Comparison of ENCODE assay signal across 19 cellular contexts in the genomic region with DNA sequence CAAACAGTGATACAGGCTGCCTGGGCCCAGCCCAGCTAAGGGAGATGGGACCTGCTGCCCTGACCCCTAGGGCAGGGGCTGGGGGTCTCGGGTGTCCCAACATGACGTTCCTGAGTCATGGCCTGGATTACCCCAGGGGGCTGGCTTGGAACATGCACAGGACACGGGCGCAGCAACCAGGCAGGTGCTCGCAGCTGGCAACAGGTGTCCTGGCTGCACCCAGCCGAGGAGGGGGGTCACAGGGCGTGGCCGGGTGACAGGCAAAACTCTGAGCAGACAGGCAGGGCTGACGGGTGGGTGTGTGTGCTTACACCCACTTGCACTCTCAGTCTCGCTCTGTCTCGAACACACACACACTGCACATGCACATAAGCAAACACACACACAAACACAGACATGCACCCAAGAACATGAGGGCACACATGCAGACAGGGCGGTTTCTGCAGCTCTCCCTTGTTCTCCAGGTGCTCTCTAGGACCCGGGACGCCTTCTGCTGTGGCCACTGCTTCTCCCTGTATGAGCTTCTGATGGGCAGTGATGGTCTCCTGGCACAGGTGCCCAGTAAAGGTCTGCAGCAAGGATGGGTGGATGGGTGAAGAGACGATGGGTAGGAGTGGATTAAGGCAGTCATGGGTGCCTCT. TPM values are rescaled to one million over a fixed set of nuclear protein-coding genes. Genes with fewer than 3 reads are reported as not detected.
DNase-seq lines count a peak whose midpoint lies in the region; ATAC-seq, FAIRE-seq and TF ChIP-seq lines count a peak whose summit lies in the region.
"Had no signal": no experiment of that assay in that cellular context is flagged by ENCODE, and none has a peak within 500 bp of the region (broad histone marks: within the 10 kb centered on the region; RNA-seq: fewer than 3 reads in every experiment).

No MANE protein-coding gene starts in this region.

- WGBS in small intestine, 3 donors: 12 to 64% (median 37%) methylated on average over 15 of the region's 15 CpGs

- intact Hi-C loops in OCI-LY7 (cut with micrococcal nuclease; ENCODE audit: unreplicated experiment): loop anchor here (5.0 kb wide), 2 partner anchors 143 to 218 kb away; partner anchors contain the start of gene GRHL1

- H4K20me1 ChIP-seq in OCI-LY7 (ENCODE audit: insufficient read depth, low read length): no peaks in the 10 kb centered on the region

- H3K79me2 ChIP-seq in OCI-LY7 (ENCODE audit: insufficient read depth, low read depth, low read length): no peaks in the 10 kb centered on the region

- H3K9me2 ChIP-seq in OCI-LY7 (ENCODE audit: insufficient read depth, low read length): no peaks in the 10 kb centered on the region

- CTCF ChIA-PET in OCI-LY7 (lab: Charles Lee; ENCODE audit: unreplicated experiment): no interaction called here

- DNase-seq in DMS153 (lab: John Stamatoyannopoulos, UW) (peak; percentile 36), DMS153 treated with DMSO at 0.1 percent for 48 hours (lab: John Stamatoyannopoulos, UW; ENCODE audit: unreplicated experiment) (no peak), NCI-H345 treated with DMSO at 0.1 percent for 48 hours (lab: John Stamatoyannopoulos, UW; ENCODE audit: unreplicated experiment) (peak; percentile 32), epithelial cell of prostate (ENCODE audit: low read depth, low spot score) (no peak), small intestine (peak; percentile 53), brain microvascular endothelial cell (no peak), OCI-LY7 (ENCODE audit: low spot score) (no peak)
- DNase-seq: activated CD4-positive, alpha-beta T cell treated with anti-CD3 and anti-CD28 coated beads for 1 hour; activated T-cell treated with anti-CD3 and anti-CD28 coated beads for 4 hours; EL; glutamatergic neuron; KG1; NCI-H1105; NCI-H526 treated with DMSO at 0.1 percent for 48 hours; occipital lobe; stimulated activated naive CD4-positive, alpha-beta T cell treated with Interleukin-2 at 50 U/mL for 16 hours; T-helper 17 cell had no signal

- no peak for ATAC-seq in HG03565 (IDR thresholded peaks at IDR 0.05; ENCODE audit: unreplicated experiment)
- ATAC-seq: T-helper 17 cell had no signal

- H3K27ac ChIP-seq in epithelial cell of prostate (peak overlapping the region; percentile 24), small intestine (ENCODE audit: low read depth in 1 of 2, low read length in 1 of 2) (no peak overlapping the region), brain microvascular endothelial cell (no peak overlapping the region), OCI-LY7 (ENCODE audit: low read depth, low read length, poor library complexity, severe bottlenecking) (no peak overlapping the region)

- H3K36me3 ChIP-seq in small intestine (ENCODE audit: control insufficient read depth in 2 of 2, insufficient read depth in 2 of 2, low read length in 2 of 2) (no peaks in the 10 kb centered on the region), brain microvascular endothelial cell (replicated peaks) (no peaks in the 10 kb centered on the region), OCI-LY7 (ENCODE audit: insufficient read depth, low read length) (no peaks in the 10 kb centered on the region)

- H2AFZ ChIP-seq in OCI-LY7 (ENCODE audit: low read length): no peak overlapping the region

- TF ChIP-seq CTCF in brain microvascular endothelial cell (IDR thresholded peaks at IDR 0.05; ENCODE audit: low read depth, low read length, missing control alignments) (no peak), OCI-LY7 (conservative IDR thresholded peaks at IDR 0.05; ENCODE audit: low read length) (no peak)

- no peak overlapping the region for H3K4me2 ChIP-seq in OCI-LY7 (ENCODE audit: low read length)

- POLR2A ChIA-PET in OCI-LY7 (lab: Charles Lee): no interaction called here

- H3K9me3 ChIP-seq in small intestine (ENCODE audit: control insufficient read depth, low read depth) (no peaks in the 10 kb centered on the region), OCI-LY7 (ENCODE audit: low read length) (no peaks in the 10 kb centered on the region)

- in situ Hi-C loops in brain microvascular endothelial cell (cut with HindIII; ENCODE audit: low pct_ligation_motif_present, low sequenced_read_pairs): loop anchor here (10.0 kb wide), 1 partner anchor 235 kb away; the partner anchor contains the start of gene KLF11

- BruUV-seq in OCI-LY7 (replicated peaks; lab: Mats Ljungman, UMichigan): no TSS peak

- H3K27me3 ChIP-seq in small intestine (ENCODE audit: control insufficient read depth in 2 of 2, insufficient read depth in 2 of 2, low read length in 2 of 2) (peaks cover 0 to 2% of the 10 kb centered on the region in 2 donors), brain microvascular endothelial cell (replicated peaks) (no peaks in the 10 kb centered on the region)

- FAIRE-seq in small intestine (lab: Jason Lieb, UNC): no peak
- FAIRE-seq: endometrium had no signal

- H3K4me1 ChIP-seq in small intestine (ENCODE audit: control insufficient read depth in 2 of 2, insufficient read depth in 1 of 2, low read depth in 1 of 2, low read length in 1 of 2) (no peaks in the 10 kb centered on the region), OCI-LY7 (ENCODE audit: insufficient read depth, low read length, poor library complexity, severe bottlenecking) (no peaks in the 10 kb centered on the region)

- H3K4me3 ChIP-seq in small intestine (ENCODE audit: low read depth in 1 of 2, low read length in 2 of 2) (no peak overlapping the region), brain microvascular endothelial cell (ENCODE audit: low read depth, low read length) (no peak overlapping the region), OCI-LY7 (ENCODE audit: low read depth, low read length, poor library complexity, severe bottlenecking) (no peak overlapping the region)

RNA-seq across cellular contexts. Expression of gene TAF1B, which starts 33.7 kb away (rescaled TPM):
- polyA plus RNA-seq in small intestine: 1 to 10 TPM; 1.1 to 6.0 (median 2.2) TPM
- 25.1 and 31.1 TPM in 2 replicates for total RNA-seq in OCI-LY7 (2014; rRNA removed; shearing (Covaris generic))
- 35.3 and 39.6 TPM in 2 replicates for total RNA-seq in OCI-LY7 (2022)

Comparison
In these comparisons a context has a peak if more than half of its experiments do, and no peak if none do; other contexts are left out.
1. DNase-seq: peak in DMS153 (single experiment), NCI-H345 treated with DMSO at 0.1 percent for 48 hours (single experiment) and small intestine (single experiment); none in DMS153 treated with DMSO at 0.1 percent for 48 hours (single experiment), epithelial cell of prostate (single experiment), brain microvascular endothelial cell (single experiment) and OCI-LY7 (single experiment).